ENCODE assay signal across 8 cellular contexts in genomic region chr20:38926142-38926933, GRCh38. TPM values are rescaled to one million over a fixed set of nuclear protein-coding genes. Genes with fewer than 3 reads are reported as not detected.
DNase-seq lines count a peak whose midpoint lies in the region; ATAC-seq and TF ChIP-seq lines count a peak whose summit lies in the region.

FAM83D (plus strand) TSS chr20:38926417; CDS start chr20:38926443, 26 bp downstream.

- H4K20me1 ChIP-seq in KMS-11 (ENCODE audit: insufficient read depth) = peaks cover 15% of the 10 kb centered on the region; the same call in 1 of the 2 replicates

- DNase-seq in DMS79 treated with DMSO at 0.1 percent for 48 hours (lab: John Stamatoyannopoulos, UW) (peak; percentile 80), Panc1 (ENCODE audit: low read depth, low spot score) (peak; percentile 92), esophagus muscularis mucosa (ENCODE audit: extremely low spot score) (peak; percentile 98), myocyte (ENCODE audit: low read depth) (peak; percentile 97)
- peak; percentile 96 for DNase-seq in activated T-cell treated with anti-CD3 and anti-CD28 coated beads, Interleukin-2, amount 50 U/mL, for 24 hours
- peak; percentile 87 to 88 for DNase-seq in stimulated activated CD8-positive, alpha-beta memory T cell treated with anti-CD3 and anti-CD28 coated beads, Interleukin-7, amount 100 ng/mL, for 4 hours (ENCODE audit: low read depth in 2 of 2)

- no peak for TF ChIP-seq EP300 in esophagus muscularis mucosa (IDR thresholded peaks at IDR 0.05)

- no TSS peak for BruUV-seq in Panc1 (replicated peaks; lab: Mats Ljungman, UMichigan)

- 1% methylated on average over 48 of the region's 95 CpGs for WGBS in esophagus muscularis mucosa

- H3K36me3 ChIP-seq in KMS-11 (ENCODE audit: insufficient read depth) (no peaks in the 10 kb centered on the region), Panc1 (ENCODE audit: control insufficient read depth, insufficient read depth, low read length) (no peaks in the 10 kb centered on the region; the same call in 1 of the 2 replicates), esophagus muscularis mucosa (peaks cover 0 to 4% (median 0%) of the 10 kb centered on the region in 4 donors)

- peak within 1 kb of the TSS; percentile 38 for H3K27ac ChIP-seq in KMS-11
- H3K27ac ChIP-seq in Panc1 (ENCODE audit: low read length) = peak within 1 kb of the TSS; percentile 89
- peak within 1 kb of the TSS; percentile 77 to 91 (median 85) for H3K27ac ChIP-seq in esophagus muscularis mucosa (replicated peaks in 1 of 4)

- H3K79me2 ChIP-seq in KMS-11 (ENCODE audit: insufficient read depth, low read depth) = peaks cover 51% of the 10 kb centered on the region

- CTCF ChIA-PET in Panc1 (lab: Charles Lee) = interaction anchor here (0.9 kb wide), 1 partner anchor 9 kb away, joined by 5 read pairs; no protein-coding TSS in a partner anchor

- no peaks in the 10 kb centered on the region for H3K9me3 Mint-ChIP-seq in activated T-cell treated with anti-CD3 and anti-CD28 coated beads, Interleukin-2, amount 50 U/mL, for 24 hours

- H3K36me3 Mint-ChIP-seq in activated T-cell treated with anti-CD3 and anti-CD28 coated beads, Interleukin-2, amount 50 U/mL, for 24 hours (ENCODE audit: low read depth) = peaks cover 40% of the 10 kb centered on the region

- H3K9me3 ChIP-seq in Panc1 (ENCODE audit: control insufficient read depth, insufficient read depth, low read depth, low read length) (no peaks in the 10 kb centered on the region), esophagus muscularis mucosa (no peaks in the 10 kb centered on the region)

- peaks cover 24% of the 10 kb centered on the region for H3K4me1 Mint-ChIP-seq in activated T-cell treated with anti-CD3 and anti-CD28 coated beads, Interleukin-2, amount 50 U/mL, for 24 hours (ENCODE audit: low read depth)

- peak; percentile 94 for ATAC-seq in GM21786 (IDR thresholded peaks at IDR 0.05; ENCODE audit: unreplicated experiment)
- ATAC-seq in Panc1 = peak; percentile 97

- no peak; the same call in 1 of the 2 replicates for TF ChIP-seq CTCF in KMS-11 (conservative IDR thresholded peaks at IDR 0.05; ENCODE audit: low read depth, low read length)
- no peak; the same call in none of the 2 replicates for TF ChIP-seq CTCF in Panc1 (IDR thresholded peaks at IDR 0.05)
- TF ChIP-seq CTCF in esophagus muscularis mucosa (IDR thresholded peaks at IDR 0.05) = peak in 1 of 3 experiments; percentile 13

- H3K4me3 ChIP-seq in KMS-11 (IDR thresholded peaks at IDR 0.05; ENCODE audit: insufficient read depth, low read depth, low read length) (peak within 1 kb of the TSS; percentile 69), Panc1 (ENCODE audit: low read depth in 2 of 2, low read length in 2 of 2) (peak within 1 kb of the TSS; percentile 81 to 85), esophagus muscularis mucosa (peak within 1 kb of the TSS; percentile 67 to 92 (median 78))

- in situ Hi-C loops in Panc1 (cut with HindIII; ENCODE audit: low pct_unique_long_range_greater_than_20kb, low sequenced_read_pairs) = no loop called here

- H3K4me1 ChIP-seq in KMS-11 (ENCODE audit: low read depth, poor library complexity, severe bottlenecking) (peaks cover 34% of the 10 kb centered on the region), Panc1 (ENCODE audit: control insufficient read depth, insufficient read depth, low read length) (peaks cover 12% of the 10 kb centered on the region), esophagus muscularis mucosa (peaks cover 16 to 38% (median 21%) of the 10 kb centered on the region in 4 donors)

- H3K27ac Mint-ChIP-seq in activated T-cell treated with anti-CD3 and anti-CD28 coated beads, Interleukin-2, amount 50 U/mL, for 24 hours = peak within 1 kb of the TSS; percentile 79

- peak within 1 kb of the TSS; percentile 84 for H3K4me3 Mint-ChIP-seq in activated T-cell treated with anti-CD3 and anti-CD28 coated beads, Interleukin-2, amount 50 U/mL, for 24 hours

- H3K9ac ChIP-seq in KMS-11 = peak within 1 kb of the TSS; percentile 84

- intact Hi-C loops in Panc1 (cut with micrococcal nuclease; ENCODE audit: unreplicated experiment) = loop anchor here (2.0 kb wide), 1 partner anchor 122 kb away; no protein-coding TSS in a partner anchor
- intact Hi-C loops in esophagus muscularis mucosa (cut with DNase I) = loop anchor here (2.0 to 10.0 kb wide), 2 partner anchors 122 to 158 kb away; no protein-coding TSS in a partner anchor

- H2AFZ ChIP-seq in KMS-11 (ENCODE audit: low read depth) = peak within 1 kb of the TSS; percentile 50

- H3K4me2 ChIP-seq in KMS-11 = peak within 1 kb of the TSS; percentile 80

- peak; percentile 89 for TF ChIP-seq POLR2A in esophagus muscularis mucosa (IDR thresholded peaks at IDR 0.05; ENCODE audit: low read depth)

- POLR2A ChIA-PET in Panc1 (lab: Charles Lee) = no interaction called here

- H3K27me3 Mint-ChIP-seq in activated T-cell treated with anti-CD3 and anti-CD28 coated beads, Interleukin-2, amount 50 U/mL, for 24 hours = no peaks in the 10 kb centered on the region

- H3K27me3 ChIP-seq in KMS-11 (ENCODE audit: insufficient read depth, low read depth) (no peaks in the 10 kb centered on the region), Panc1 (ENCODE audit: control insufficient read depth, insufficient read depth, low read length) (no peaks in the 10 kb centered on the region), esophagus muscularis mucosa (peaks cover 0 to under 1% (median 0%) of the 10 kb centered on the region in 4 donors)

RNA-seq across cellular contexts. Expression of gene FAM83D, which starts in this region (rescaled TPM):
- total RNA-seq in Panc1 (2021; ENCODE audit: unreplicated experiment) (30.9 TPM), esophagus muscularis mucosa (100 to 1,000 TPM in 3 of 4 donors, 10 to 100 TPM in 1; 93.9 to 311 (median 211) TPM), myocyte (0.21 and 0.67 TPM in 2 replicates)
- 14.5 TPM for polyA plus RNA-seq in Panc1 (2012; ENCODE audit: insufficient read length)
- polyA plus RNA-seq in myocyte (2012) = 0.18 TPM

Comparison
In these comparisons a context has a peak if more than half of its experiments do, and no peak if none do; other contexts are left out.
1. Peak in every context shown above with its lines: DNase-seq, ATAC-seq, H3K4me3 ChIP-seq and H3K27ac ChIP-seq.
2. RNA of gene FAM83D (total RNA-seq): 93.9 to 311 TPM in esophagus muscularis mucosa and 30.9 TPM in Panc1 (single experiment); 0.21 to 0.67 TPM in myocyte; every median in the first group is over 10 times any median in the second.
3. Peak in DNase-seq in myocyte; RNA of the gene not detected or under 1 TPM.
4. H3K27ac ChIP-seq: peak in every context shown above with its lines; median percentile 89 in Panc1; 85 in esophagus muscularis mucosa; 38 in KMS-11.